In the genomic region with DNA sequence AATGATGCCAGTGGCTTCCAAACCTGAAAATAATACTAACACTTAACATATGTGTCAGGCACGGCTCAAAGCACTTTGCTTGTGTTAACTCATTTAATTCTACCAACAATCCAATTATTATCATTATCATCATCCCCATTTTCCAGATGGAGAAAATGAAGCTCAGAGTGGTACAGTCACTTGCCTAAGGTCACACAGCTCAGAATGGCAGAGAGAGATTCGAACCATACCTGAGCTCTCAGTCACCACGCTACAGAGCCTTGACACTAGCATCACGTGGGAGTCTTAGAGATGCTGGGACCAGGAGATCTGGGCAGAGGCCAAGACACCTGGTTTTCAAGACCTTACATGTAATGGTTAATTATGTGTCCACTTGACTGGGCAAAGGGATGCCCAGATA, we compare ENCODE assay signal across 28 cellular contexts.
"Had no signal": no experiment of that assay in that cellular context is flagged by ENCODE, and none has a peak within 500 bp of the region (broad histone marks: within the 10 kb centered on the region; RNA-seq: fewer than 3 reads in every experiment).

No MANE protein-coding gene starts in this region.

- DNase-seq: cortex of kidney; effector memory CD8-positive, alpha-beta T cell; erythroblast; esophagus squamous epithelium; foreskin melanocyte; glutamatergic neuron; heart right ventricle; hippocampal formation; left cardiac atrium; mesendoderm; midbrain; naive thymus-derived CD4-positive, alpha-beta T cell; nucleus accumbens; ovary; psoas muscle; spleen; stimulated activated CD4-positive, alpha-beta T cell treated with anti-CD3 and anti-CD28 coated beads, Interleukin-4, amount 100 ng/mL, for 4 hours; stimulated activated naive CD8-positive, alpha-beta T cell treated with anti-CD3 and anti-CD28 coated beads, Interleukin-15, Interleukin-2, amounts not matched to agents 100 U/mL and 50 U/mL, for 24 hours; upper lobe of right lung had no signal

- FAIRE-seq: endometrium, islet of Langerhans had no signal

- H3K4me1 ChIP-seq: esophagus squamous epithelium, heart right ventricle, left lung, psoas muscle, spleen, tibial nerve, upper lobe of right lung, vagina had no signal

- H3K9me3 ChIP-seq: esophagus squamous epithelium, heart right ventricle, left lung, ovary, psoas muscle, spleen, thoracic aorta, tibial nerve, upper lobe of right lung, vagina had no signal

- H3K27ac ChIP-seq: esophagus squamous epithelium, heart right ventricle, left lung, ovary, psoas muscle, skin epidermis, spleen, thoracic aorta, tibial nerve, upper lobe of right lung, vagina had no signal

- H3K27me3 ChIP-seq: esophagus squamous epithelium, heart right ventricle, left lung, ovary, spleen, tibial nerve, upper lobe of right lung, vagina had no signal

- H3K4me3 ChIP-seq: esophagus squamous epithelium, heart right ventricle, left lung, ovary, psoas muscle, skin epidermis, spleen, thoracic aorta, tibial nerve, upper lobe of right lung, vagina had no signal

- H3K36me3 ChIP-seq: ovary had no signal

- ATAC-seq: effector memory CD8-positive, alpha-beta T cell; heart right ventricle; left cardiac atrium; left lung; naive thymus-derived CD4-positive, alpha-beta T cell; psoas muscle; right cardiac atrium; stimulated activated memory B cell treated with anti-CD40 and anti-IgM and Interleukin-4, amounts not matched to agents 10 μg/mL and 1 μg/mL and 100 μg/mL, for 72 hours; stimulated activated naive CD8-positive, alpha-beta T cell treated with anti-CD3 and anti-CD28 coated beads, Interleukin-15, Interleukin-2, amounts not matched to agents 100 U/mL and 50 U/mL, for 24 hours; upper lobe of right lung had no signal
